ENCODE assay signal across 15 cellular contexts in genomic region chr7:131111-132094, GRCh38.
DNase-seq lines count a peak whose midpoint lies in the region; ATAC-seq and TF ChIP-seq lines count a peak whose summit lies in the region.
"Had no signal": no experiment of that assay in that cellular context is flagged by ENCODE, and none has a peak within 500 bp of the region (broad histone marks: within the 10 kb centered on the region; RNA-seq: fewer than 3 reads in every experiment).

No MANE protein-coding gene starts in this region.

- H3K27ac ChIP-seq in stomach (peak overlapping the region in 3 of 5 donors; percentile 18 to 54 (median 27)), esophagus muscularis mucosa (replicated peaks in 1 of 4) (peak overlapping the region in 2 of 4 donors; percentile 15 to 57)

- H3K4me3 ChIP-seq in stomach: no peak overlapping the region
- no peak overlapping the region for H3K4me3 ChIP-seq in esophagus muscularis mucosa
- H3K4me3 ChIP-seq: tibial nerve had no signal

- DNase-seq in DMS153 (lab: John Stamatoyannopoulos, UW): peak; percentile 29
- no peak for DNase-seq in DMS153 treated with DMSO at 0.1 percent for 48 hours (lab: John Stamatoyannopoulos, UW; ENCODE audit: unreplicated experiment)
- peak; percentile 33 for DNase-seq in astrocyte of the hippocampus (ENCODE audit: low read depth, low spot score)
- DNase-seq in left lobe of liver (ENCODE audit: low spot score): peak; percentile 44
- no peak for DNase-seq in stomach
- DNase-seq in SHP77 (lab: John Stamatoyannopoulos, UW): no peak
- no peak for DNase-seq in esophagus muscularis mucosa (ENCODE audit: extremely low spot score)
- DNase-seq: 8988T; activated T-cell treated with anti-CD3 and anti-CD28 coated beads, Interleukin-2, amount 50 U/mL, for 1 hour; DND-41; HFFc6; NCI-H1436 treated with DMSO at 0.1 percent for 48 hours; SK-N-SH had no signal

- peaks cover 0 to 30% (median 22%) of the 10 kb centered on the region in 4 donors for H3K4me1 ChIP-seq in stomach
- peaks cover 18 to 43% (median 40%) of the 10 kb centered on the region in 4 donors for H3K4me1 ChIP-seq in esophagus muscularis mucosa

- ATAC-seq in left lobe of liver: peak; percentile 40
- no peak for ATAC-seq in GM21786 (IDR thresholded peaks at IDR 0.05; ENCODE audit: unreplicated experiment)

- no peak for TF ChIP-seq CTCF in stomach (IDR thresholded peaks at IDR 0.05)
- TF ChIP-seq CTCF in esophagus muscularis mucosa (IDR thresholded peaks at IDR 0.05): no peak

- H3K9me3 ChIP-seq in stomach (no peaks in the 10 kb centered on the region), esophagus muscularis mucosa (no peaks in the 10 kb centered on the region)
- H3K9me3 ChIP-seq: SK-N-SH, tibial nerve had no signal

- WGBS in stomach, 5 donors: 65 to 79% (median 73%) methylated on average over 20 to 24 of the region's 24 CpGs
- 75% methylated on average over 17 of the region's 24 CpGs for WGBS in esophagus muscularis mucosa

- H3K27me3 ChIP-seq in stomach (no peaks in the 10 kb centered on the region), esophagus muscularis mucosa (no peaks in the 10 kb centered on the region)
- H3K27me3 ChIP-seq: tibial nerve had no signal

- TF ChIP-seq POLR2A in stomach (IDR thresholded peaks at IDR 0.05) (no peak), esophagus muscularis mucosa (IDR thresholded peaks at IDR 0.05; ENCODE audit: low read depth) (no peak)

- no peaks in the 10 kb centered on the region for H3K36me3 ChIP-seq in stomach
- no peaks in the 10 kb centered on the region for H3K36me3 ChIP-seq in esophagus muscularis mucosa
- H3K36me3 ChIP-seq: tibial nerve had no signal

- TF ChIP-seq EP300 in stomach (IDR thresholded peaks at IDR 0.05) (no peak), esophagus muscularis mucosa (IDR thresholded peaks at IDR 0.05) (no peak)

- intact Hi-C loops in stomach (cut with DNase I; ENCODE audit: low total_unique reads) (no loop called here), esophagus muscularis mucosa (cut with DNase I) (no loop called here)

Comparison
In these comparisons a context has a peak if more than half of its experiments do, and no peak if none do; other contexts are left out.
1. DNase-seq: peak in DMS153 (single experiment), astrocyte of the hippocampus (single experiment) and left lobe of liver (single experiment); none in DMS153 treated with DMSO at 0.1 percent for 48 hours (single experiment), stomach (single experiment), SHP77 (0 of 2) and esophagus muscularis mucosa (single experiment).